In the genomic region with DNA sequence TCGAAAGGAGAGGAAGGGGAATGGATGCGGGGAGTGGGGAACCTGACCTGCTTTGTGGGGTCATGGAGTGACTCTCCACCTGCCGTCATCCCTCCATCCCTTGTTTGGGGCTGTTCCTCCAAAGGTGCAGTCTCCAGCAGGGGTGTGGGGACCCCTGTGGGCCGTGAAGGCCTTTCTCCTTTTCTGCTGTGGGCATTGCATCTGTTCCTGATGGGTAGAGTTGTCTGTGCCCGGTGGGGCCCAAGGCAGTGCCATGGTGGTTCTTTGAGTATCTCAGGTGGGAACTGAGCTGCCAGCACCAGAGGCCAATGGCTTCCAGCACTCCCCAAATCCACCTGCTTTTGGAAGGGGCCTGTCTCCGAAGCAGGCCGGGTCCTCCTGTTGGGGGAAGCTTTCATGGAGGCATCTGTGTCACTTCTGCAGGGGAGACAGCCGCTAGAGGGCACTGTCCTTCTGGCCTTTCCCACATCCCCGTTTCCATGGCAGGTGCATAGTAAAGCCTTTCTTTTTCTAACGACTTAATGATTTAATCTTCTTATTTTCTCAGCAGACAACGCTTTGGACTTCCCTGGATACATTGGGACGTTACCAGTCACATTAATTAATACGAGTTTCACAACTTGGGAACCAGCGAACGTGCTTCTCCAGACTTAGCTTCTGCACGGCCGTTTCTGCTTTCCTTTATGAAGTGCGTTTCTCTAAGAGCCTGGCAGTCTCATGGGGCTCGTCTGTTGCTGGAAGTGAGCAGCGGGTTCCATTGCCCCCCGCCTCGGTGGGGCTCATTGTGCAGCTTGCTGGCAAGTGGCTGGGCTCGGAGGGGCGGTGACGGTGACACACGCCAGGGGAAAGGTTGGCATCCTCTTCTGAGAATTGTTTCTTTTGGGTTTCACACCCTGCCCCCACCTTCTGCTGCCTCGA, we compare ENCODE assay signal across 8 cellular contexts. TPM values are rescaled to one million over a fixed set of nuclear protein-coding genes. Genes with fewer than 3 reads are reported as not detected.
DNase-seq lines count a peak whose midpoint lies in the region; ATAC-seq and TF ChIP-seq lines count a peak whose summit lies in the region.

No MANE protein-coding gene starts in this region.

- H3K36me3 ChIP-seq in sigmoid colon, result no peaks in the 10 kb centered on the region

- TF ChIP-seq POLR2A in sigmoid colon (IDR thresholded peaks at IDR 0.05), result no peak

- peak overlapping the region in 3 of 4 donors; percentile 36 to 51 (median 49) for H3K27ac ChIP-seq in sigmoid colon

- H3K27me3 ChIP-seq in sigmoid colon, result no peaks in the 10 kb centered on the region

- no peak for ATAC-seq in GM21423 (IDR thresholded peaks at IDR 0.05; ENCODE audit: unreplicated experiment)
- ATAC-seq in GM21367 (IDR thresholded peaks at IDR 0.05; ENCODE audit: unreplicated experiment), result no peak

- peak; percentile 42 for DNase-seq in GM04504 (ENCODE audit: low read depth)
- peak; percentile 78 for DNase-seq in NCI-H1436 (lab: John Stamatoyannopoulos, UW)
- peak; percentile 26 for DNase-seq in T1000 (lab: John Stamatoyannopoulos, UW)
- peak; percentile 88 for DNase-seq in astrocyte of the hippocampus (ENCODE audit: low read depth, low spot score)
- DNase-seq in hippocampal formation (lab: John Stamatoyannopoulos, UW), result peak; percentile 42 to 60
- peak; percentile 91 for DNase-seq in sigmoid colon

- H3K4me3 ChIP-seq in sigmoid colon, result peak overlapping the region; percentile 17 to 35 (median 30)

- H3K9me3 ChIP-seq in sigmoid colon, result no peaks in the 10 kb centered on the region

- 37 to 51% methylated on average over 27 of the region's 27 CpGs for WGBS in sigmoid colon, 2 donors

- intact Hi-C loops in sigmoid colon (cut with DNase I), result loop anchor here (1.0 to 5.0 kb wide), 2 partner anchors 486 to 545 kb away; no protein-coding TSS in a partner anchor

- peak; percentile 76 to 88 (median 86) for TF ChIP-seq CTCF in sigmoid colon (IDR thresholded peaks at IDR 0.05)

- peaks cover 0 to 19% (median 14%) of the 10 kb centered on the region in 4 donors for H3K4me1 ChIP-seq in sigmoid colon

- TF ChIP-seq EP300 in sigmoid colon (IDR thresholded peaks at IDR 0.05), result no peak

RNA-seq across cellular contexts. Expression of gene PARVB, which starts 57.1 kb away (rescaled TPM):
- total RNA-seq in sigmoid colon, result 10 to 100 TPM; 18.9 to 21.6 (median 20.0) TPM
- polyA plus RNA-seq in sigmoid colon, result 10 to 100 TPM in 1 of 3 donors, 1 to 10 TPM in 2; 6.9 to 20.5 (median 8.4) TPM

Comparison
In these comparisons a context has a peak if more than half of its experiments do, and no peak if none do; other contexts are left out.
1. DNase-seq: peak in every context shown above with its lines; median percentile 91 in sigmoid colon; 88 in astrocyte of the hippocampus; 78 in NCI-H1436; 51 in hippocampal formation; 42 in GM04504; 26 in T1000.